In genomic region chr10:98168147-98168546, GRCh38 we compare ENCODE assay signal across 13 cellular contexts. TPM values are rescaled to one million over a fixed set of nuclear protein-coding genes. Genes with fewer than 3 reads are reported as not detected.
DNase-seq lines count a peak whose midpoint lies in the region; ATAC-seq and TF ChIP-seq lines count a peak whose summit lies in the region.
"Had no signal": no experiment of that assay in that cellular context is flagged by ENCODE, and none has a peak within 500 bp of the region (broad histone marks: within the 10 kb centered on the region; RNA-seq: fewer than 3 reads in every experiment).

No MANE protein-coding gene starts in this region.

- no peak overlapping the region for H2BK5ac ChIP-seq in H9 (ENCODE audit: insufficient read length, low read length)
- H2BK5ac ChIP-seq in mesendoderm (ENCODE audit: low read length): no peak overlapping the region

- H3T11ph ChIP-seq in H9 (ENCODE audit: low read length): no peak overlapping the region

- H3K4me1 ChIP-seq in H9 (ENCODE audit: insufficient read depth, low read length) (peaks cover 10% of the 10 kb centered on the region; the same call in 1 of the 2 replicates), HUES64 (ENCODE audit: insufficient read depth, low read length) (peaks cover 44% of the 10 kb centered on the region), mesendoderm (ENCODE audit: control insufficient read depth, low read depth, low read length) (peaks cover 5% of the 10 kb centered on the region)

- H2BK12ac ChIP-seq in H9 (ENCODE audit: insufficient read length, low read depth, low read length): no peak overlapping the region

- peak overlapping the region in 1 of 2 experiments; percentile 46; a peak in 1 of 5 replicates for H3K4me3 Mint-ChIP-seq in H9
- H3K4me3 Mint-ChIP-seq: CD4-positive, alpha-beta T cell had no signal

- H3K18ac ChIP-seq in H9 (ENCODE audit: insufficient read length, low read depth, low read length): no peak overlapping the region
- no peak overlapping the region for H3K18ac ChIP-seq in mesendoderm (ENCODE audit: low read length)

- ATAC-seq in GM18907 (IDR thresholded peaks at IDR 0.05; ENCODE audit: unreplicated experiment): peak; percentile 69
- ATAC-seq: right cardiac atrium had no signal

- H2BK15ac ChIP-seq in H9 (ENCODE audit: low read depth, low read length) (no peak overlapping the region), mesendoderm (replicated peaks; ENCODE audit: low read depth) (no peak overlapping the region)

- H4K8ac ChIP-seq in H9 (replicated peaks; ENCODE audit: insufficient read length, low read depth, low read length): no peak overlapping the region
- H4K8ac ChIP-seq in mesendoderm (ENCODE audit: low read depth, low read length): no peak overlapping the region

- H3K4me3 ChIP-seq in HUES64 (ENCODE audit: low read length): peak overlapping the region; percentile 10; the same call in 1 of the 2 replicates
- H3K4me3 ChIP-seq in mesendoderm (ENCODE audit: low read length): no peak overlapping the region
- H3K4me3 ChIP-seq: hepatocyte, thoracic aorta had no signal

- no peaks in the 10 kb centered on the region for H4K20me1 ChIP-seq in H9 (ENCODE audit: control insufficient read depth, insufficient read depth, insufficient read length)

- no CpG with 5 or more reads among the region's 7 CpGs for WGBS in H9 (ENCODE audit: extremely low coverage, insufficient read length, low lambda C conversion rate)
- WGBS in HUES64: 62% methylated on average over 6 of the region's 7 CpGs
- no CpG with 5 or more reads among the region's 7 CpGs for WGBS in mesendoderm (ENCODE audit: extremely low coverage, insufficient coverage, low lambda C conversion rate)

- H4K5ac ChIP-seq in H9 (ENCODE audit: insufficient read length, low read depth, low read length): no peak overlapping the region
- H4K5ac ChIP-seq in mesendoderm (ENCODE audit: low read length): no peak overlapping the region

- no peak overlapping the region for H2AK5ac ChIP-seq in H9 (ENCODE audit: insufficient read length, low read length)
- H2AK5ac ChIP-seq in mesendoderm (ENCODE audit: low read length): no peak overlapping the region

- H3K56ac ChIP-seq in H9 (ENCODE audit: insufficient read length, low read depth, low read length) (no peak overlapping the region), mesendoderm (ENCODE audit: low read length) (no peak overlapping the region)

- H2BK120ac ChIP-seq in H9 (ENCODE audit: low read depth, low read length, poor library complexity, severe bottlenecking) (no peak overlapping the region), mesendoderm (ENCODE audit: low read depth, low read length) (no peak overlapping the region)

- H3K79me2 ChIP-seq in H9 (ENCODE audit: insufficient read depth, low read length) (no peaks in the 10 kb centered on the region), mesendoderm (ENCODE audit: control insufficient read depth, insufficient read depth, low read length) (no peaks in the 10 kb centered on the region)

- peaks cover 32 to 34% of the 10 kb centered on the region in 2 experiments for H3K4me1 Mint-ChIP-seq in H9

- H3K9ac ChIP-seq in H9 (ENCODE audit: extremely low read depth, insufficient read length, low read length): no peak overlapping the region
- H3K9ac ChIP-seq in HUES64 (ENCODE audit: low read depth, low read length): peak overlapping the region; percentile 21; the same call in 1 of the 2 replicates
- H3K9ac ChIP-seq in mesendoderm (ENCODE audit: low read length): no peak overlapping the region

- no peaks in the 10 kb centered on the region for H3K9me3 Mint-ChIP-seq in H9
- H3K9me3 Mint-ChIP-seq: CD4-positive, alpha-beta T cell had no signal

- DNase-seq in H9: no peak
- peak; percentile 9 for DNase-seq in mesendoderm
- DNase-seq in stimulated activated CD8-positive, alpha-beta memory T cell treated with anti-CD3 and anti-CD28 coated beads, Interleukin-4, amount 100 ng/mL, for 48 hours: no peak
- no peak for DNase-seq in NCI-H748 treated with DMSO at 0.1 percent for 48 hours (lab: John Stamatoyannopoulos, UW)
- no peak for DNase-seq in DMS153 treated with DMSO at 0.1 percent for 48 hours (lab: John Stamatoyannopoulos, UW; ENCODE audit: unreplicated experiment)
- DNase-seq in NCI-H2171 treated with DMSO at 0.1 percent for 48 hours (lab: John Stamatoyannopoulos, UW): no peak
- DNase-seq: CD4-positive, alpha-beta T cell; KG1; right cardiac atrium had no signal

- H3K27ac ChIP-seq in H9 (ENCODE audit: insufficient read length, low read depth, low read length) (peak overlapping the region; percentile 29), HUES64 (ENCODE audit: low read depth, low read length) (peak overlapping the region; percentile 12), mesendoderm (ENCODE audit: low read depth, low read length) (no peak overlapping the region)
- H3K27ac ChIP-seq: hepatocyte, thoracic aorta had no signal

- H3K4me2 ChIP-seq in H9 (ENCODE audit: insufficient read depth, insufficient read length, low read length): peak overlapping the region; percentile 51
- no peak overlapping the region for H3K4me2 ChIP-seq in mesendoderm (ENCODE audit: low read length)
- H3K4me2 ChIP-seq: hepatocyte had no signal

- no peak for TF ChIP-seq CTCF in H9 (conservative IDR thresholded peaks at IDR 0.05)

- peak overlapping the region in 1 of 3 experiments; percentile 66; a peak in 1 of 7 replicates for H3K27ac Mint-ChIP-seq in H9
- H3K27ac Mint-ChIP-seq: CD4-positive, alpha-beta T cell had no signal

- peaks cover 7 to 25% (median 20%) of the 10 kb centered on the region in 3 experiments; a peak in 6 of 7 replicates for H3K36me3 Mint-ChIP-seq in H9 (ENCODE audit: insufficient read depth in 1 of 3, low read depth in 3 of 3)

- peaks cover 30% of the 10 kb centered on the region for H3K36me3 ChIP-seq in HUES64 (ENCODE audit: insufficient read depth, low read length)
- H3K36me3 ChIP-seq in mesendoderm (ENCODE audit: control insufficient read depth, insufficient read depth, low read length): no peaks in the 10 kb centered on the region

- H3K23me2 ChIP-seq in H9 (ENCODE audit: insufficient read length, low read depth, low read length, poor library complexity, severe bottlenecking): no peaks in the 10 kb centered on the region

- H3K9me3 ChIP-seq in H9 (ENCODE audit: control insufficient read depth, low read depth, low read length): no peaks in the 10 kb centered on the region
- H3K9me3 ChIP-seq in HUES64 (ENCODE audit: insufficient read depth, low read depth, low read length): no peaks in the 10 kb centered on the region
- H3K9me3 ChIP-seq: thoracic aorta had no signal

- H3K79me1 ChIP-seq in H9 (ENCODE audit: insufficient read depth, low read depth, low read length, poor library complexity, severe bottlenecking): peaks cover 3% of the 10 kb centered on the region
- H3K79me1 ChIP-seq in mesendoderm (ENCODE audit: low read length): no peaks in the 10 kb centered on the region

- no peak overlapping the region for H2AFZ ChIP-seq in H9 (ENCODE audit: low read length)
- H2AFZ ChIP-seq: hepatocyte had no signal

- H3K23ac ChIP-seq in H9 (ENCODE audit: insufficient read length, low read depth, low read length): no peak overlapping the region
- no peak overlapping the region for H3K23ac ChIP-seq in mesendoderm (ENCODE audit: low read length)

- H3K14ac ChIP-seq in H9 (ENCODE audit: insufficient read depth, low read length): no peak overlapping the region

- no peak overlapping the region for H4K91ac ChIP-seq in H9 (ENCODE audit: insufficient read length, low read depth, low read length)

- no peak overlapping the region for H3K4ac ChIP-seq in H9 (ENCODE audit: low read depth, low read length)
- H3K4ac ChIP-seq in mesendoderm (ENCODE audit: low read depth, low read length): no peak overlapping the region

- no peaks in the 10 kb centered on the region for H3K27me3 Mint-ChIP-seq in H9 (ENCODE audit: low read depth)
- H3K27me3 Mint-ChIP-seq: CD4-positive, alpha-beta T cell had no signal

- H2BK20ac ChIP-seq in H9 (ENCODE audit: low read depth, low read length, poor library complexity, severe bottlenecking): no peak overlapping the region

- H3K27me3 ChIP-seq in H9 (ENCODE audit: insufficient read depth, low read length) (no peaks in the 10 kb centered on the region), HUES64 (ENCODE audit: insufficient read depth, low read length) (no peaks in the 10 kb centered on the region), mesendoderm (ENCODE audit: insufficient read depth, low read length, poor library complexity) (no peaks in the 10 kb centered on the region)
- H3K27me3 ChIP-seq: hepatocyte had no signal

RNA-seq across cellular contexts. Expression of gene R3HCC1L, which starts 33.7 kb away (rescaled TPM):
- total RNA-seq in H9 (2021): 15.5 and 18.5 TPM in 2 replicates
- 14.8 TPM for polyA plus RNA-seq in HUES64 (2013, experiment 1 of 2)
- 17.9 TPM for polyA plus RNA-seq in HUES64 (2013, experiment 2 of 2)
- 11.4 TPM for polyA plus RNA-seq in mesendoderm (2013, experiment 1 of 2)
- polyA plus RNA-seq in mesendoderm (2013, experiment 2 of 2): 11.2 TPM
